27 cellular contexts compared by ENCODE assay signal in the genomic region with DNA sequence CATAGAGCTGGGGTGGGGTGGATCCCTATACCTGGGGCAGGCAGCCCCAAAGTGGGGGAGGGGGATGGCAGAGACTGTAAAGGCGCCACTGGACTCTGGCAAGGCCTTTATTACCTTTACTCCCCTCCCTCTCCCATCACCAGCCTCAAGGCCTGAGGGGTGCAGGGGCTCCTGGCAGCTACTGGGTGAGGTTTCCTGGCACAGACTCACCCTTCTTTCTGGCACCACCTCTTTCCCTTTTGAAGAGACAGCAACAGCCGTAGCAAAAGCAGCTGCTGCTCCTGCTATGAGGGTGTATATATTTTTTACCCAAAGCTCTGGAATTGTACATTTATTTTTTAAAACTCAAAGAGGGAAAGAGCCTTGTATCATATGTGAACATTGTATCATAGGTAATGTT. TPM values are rescaled to one million over a fixed set of nuclear protein-coding genes. Genes with fewer than 3 reads are reported as not detected.
DNase-seq lines count a peak whose midpoint lies in the region; ATAC-seq and TF ChIP-seq lines count a peak whose summit lies in the region.
"Had no signal": no experiment of that assay in that cellular context is flagged by ENCODE, and none has a peak within 500 bp of the region (broad histone marks: within the 10 kb centered on the region; RNA-seq: fewer than 3 reads in every experiment).

No MANE protein-coding gene starts in this region.

- DNase-seq in DND-41 (no peak), nephron progenitor cell (no peak), prostate gland (ENCODE audit: low spot score) (no peak)
- no peak for DNase-seq in stimulated activated naive CD8-positive, alpha-beta T cell treated with anti-CD3 and anti-CD28 coated beads, Interleukin-15, Interleukin-2, amounts not matched to agents 100 U/mL and 50 U/mL, for 24 hours
- no peak for DNase-seq in activated effector memory CD4-positive, alpha-beta T cell treated with anti-CD3 and anti-CD28 coated beads, Interleukin-2, amount 50 U/mL, for 16 hours
- DNase-seq: activated CD4-positive, alpha-beta T cell treated with anti-CD3 and anti-CD28 coated beads for 4 hours; activated CD8-positive, alpha-beta T cell treated with anti-CD3 and anti-CD28 coated beads, Interleukin-2, amount 10 ng/mL, durations not matched to agents 7 days and 5 days; amygdala; Caco-2; effector CD4-positive, alpha-beta T cell; kidney glomerular epithelial cell; lower lobe of right lung; NCI-H748 treated with DMSO at 0.1 percent for 48 hours; stimulated activated CD8-positive, alpha-beta memory T cell treated with anti-CD3 and anti-CD28 coated beads, Interleukin-4, amount 100 ng/mL, for 48 hours; T-helper 9 cell; thyroid gland had no signal

- H3K4me3 ChIP-seq in DND-41 (ENCODE audit: low read depth in 1 of 2, low read length in 2 of 2) (no peak overlapping the region), HEK293 (ENCODE audit: low read depth, low read length) (no peak overlapping the region), prostate gland (no peak overlapping the region)
- H3K4me3 ChIP-seq: hepatocyte, lower lobe of right lung, SJSA1, thyroid gland, vagina had no signal

- POLR2A ChIA-PET in HEK293 (lab: Yijun Ruan, JAX): interaction anchor here (0.7 to 2.0 kb wide), 6 partner anchors 15 to 93 kb away, joined by 4 to 11 read pairs (median 5); a partner anchor contains a TSS

- no peaks in the 10 kb centered on the region for H4K20me1 ChIP-seq in DND-41 (ENCODE audit: insufficient read depth, low read length)

- no peaks in the 10 kb centered on the region for H3K79me2 ChIP-seq in DND-41 (ENCODE audit: insufficient read depth, low read length)
- H3K79me2 ChIP-seq: hepatocyte, parathyroid adenoma had no signal

- no peaks in the 10 kb centered on the region for H3K9me3 Mint-ChIP-seq in brain
- H3K9me3 Mint-ChIP-seq in nephron progenitor cell: no peaks in the 10 kb centered on the region
- H3K9me3 Mint-ChIP-seq: activated naive CD4-positive, alpha-beta T cell treated with anti-CD3 and anti-CD28 coated beads, Interleukin-2, amount 50 U/mL, for 72 hours; neural crest cell; stimulated activated naive CD8-positive, alpha-beta T cell treated with anti-CD3 and anti-CD28 coated beads, Interleukin-15, amount 100 ng/mL, for 72 hours had no signal

- no peak for TF ChIP-seq POLR2A in prostate gland (IDR thresholded peaks at IDR 0.05)

- H3K36me3 Mint-ChIP-seq in brain (peaks cover 10% of the 10 kb centered on the region), nephron progenitor cell (ENCODE audit: low read depth) (peaks cover 15% of the 10 kb centered on the region)
- H3K36me3 Mint-ChIP-seq: activated naive CD4-positive, alpha-beta T cell treated with anti-CD3 and anti-CD28 coated beads, Interleukin-2, amount 50 U/mL, for 72 hours had no signal

- 47% methylated on average over 2 of the region's 2 CpGs for WGBS in prostate gland

- H3K4me1 Mint-ChIP-seq in brain (peaks cover 56% of the 10 kb centered on the region), nephron progenitor cell (peaks cover 55% of the 10 kb centered on the region)

- H3K9me3 ChIP-seq in DND-41 (ENCODE audit: insufficient read depth, low read length, severe bottlenecking) (no peaks in the 10 kb centered on the region), HEK293 (ENCODE audit: control insufficient read depth, insufficient read depth, low read depth, low read length) (no peaks in the 10 kb centered on the region), prostate gland (no peaks in the 10 kb centered on the region)
- H3K9me3 ChIP-seq: lower lobe of right lung, SJSA1, thyroid gland, vagina had no signal

- H3K4me2 ChIP-seq in DND-41 (ENCODE audit: insufficient read depth, low read length): no peak overlapping the region
- H3K4me2 ChIP-seq: hepatocyte had no signal

- intact Hi-C loops in prostate gland (cut with DNase I): loop anchor here (5.0 kb wide), 1 partner anchor 183 kb away; no protein-coding TSS in a partner anchor

- peaks cover 7% of the 10 kb centered on the region for H3K27me3 Mint-ChIP-seq in brain
- peaks cover 7% of the 10 kb centered on the region for H3K27me3 Mint-ChIP-seq in nephron progenitor cell (ENCODE audit: low read depth, poor library complexity)

- H3K27ac ChIP-seq in DND-41 (ENCODE audit: low read length) (peak overlapping the region; percentile 56; the same call in 1 of the 2 replicates), HEK293 (ENCODE audit: extremely low read depth, low read depth, low read length) (peak overlapping the region; percentile 73; the same call in 1 of the 2 replicates), prostate gland (no peak overlapping the region)
- H3K27ac ChIP-seq: C4-2B, hepatocyte, lower lobe of right lung, parathyroid adenoma, SJSA1, thyroid gland, vagina, VCaP had no signal

- no peaks in the 10 kb centered on the region for H3K27me3 ChIP-seq in DND-41 (ENCODE audit: insufficient read depth, low read length, poor library complexity)
- H3K27me3 ChIP-seq in prostate gland (replicated peaks; ENCODE audit: insufficient read depth): no peaks in the 10 kb centered on the region
- H3K27me3 ChIP-seq: hepatocyte, SJSA1, thyroid gland, vagina had no signal

- peaks cover 17% of the 10 kb centered on the region for H3K4me1 ChIP-seq in DND-41 (ENCODE audit: insufficient read depth, low read length)
- peaks cover 6% of the 10 kb centered on the region for H3K4me1 ChIP-seq in HEK293 (ENCODE audit: control insufficient read depth, insufficient read depth, low read length)
- no peaks in the 10 kb centered on the region for H3K4me1 ChIP-seq in prostate gland (replicated peaks)
- H3K4me1 ChIP-seq: Caco-2 had no signal

- H3K4me3 Mint-ChIP-seq in brain (no peak overlapping the region), nephron progenitor cell (no peak overlapping the region)
- H3K4me3 Mint-ChIP-seq: activated CD8-positive, alpha-beta T cell treated with anti-CD3 and anti-CD28 coated beads, Interleukin-2, amount 10 ng/mL, durations not matched to agents 7 days and 5 days; neural crest cell had no signal

- H3K27ac Mint-ChIP-seq in brain: peak overlapping the region; percentile 49 to 96 (median 89)
- peak overlapping the region; percentile 53 for H3K27ac Mint-ChIP-seq in nephron progenitor cell
- H3K27ac Mint-ChIP-seq: activated CD8-positive, alpha-beta T cell treated with anti-CD3 and anti-CD28 coated beads, Interleukin-2, amount 10 ng/mL, durations not matched to agents 7 days and 5 days had no signal

- H3K9ac ChIP-seq in DND-41 (ENCODE audit: low read depth, low read length): no peak overlapping the region
- H3K9ac ChIP-seq: parathyroid adenoma had no signal

- TF ChIP-seq CTCF in DND-41 (IDR thresholded peaks at IDR 0.05; ENCODE audit: borderline replicate concordance, extremely low read depth, low read length, poor library complexity, severe bottlenecking) (no peak), HEK293 (tag by site-specific recombination; IDR thresholded peaks at IDR 0.05) (no peak), brain (conservative IDR thresholded peaks at IDR 0.05) (no peak), nephron progenitor cell (IDR thresholded peaks at IDR 0.05) (no peak), prostate gland (IDR thresholded peaks at IDR 0.05) (no peak)

- H3K36me3 ChIP-seq in DND-41 (ENCODE audit: insufficient read depth, low read length): no peaks in the 10 kb centered on the region
- H3K36me3 ChIP-seq in HEK293 (ENCODE audit: control insufficient read depth in 2 of 2, insufficient read depth in 1 of 2, low read length in 2 of 2): peaks cover 0 to 21% of the 10 kb centered on the region in 2 experiments; a peak in 2 of 3 replicates
- H3K36me3 ChIP-seq in prostate gland: no peaks in the 10 kb centered on the region
- H3K36me3 ChIP-seq: lower lobe of right lung, SJSA1, thyroid gland, vagina had no signal

- H2AFZ ChIP-seq in DND-41 (ENCODE audit: low read depth, low read length): peak overlapping the region; percentile 40; the same call in 1 of the 2 replicates
- H2AFZ ChIP-seq: hepatocyte, parathyroid adenoma had no signal

- CTCF ChIA-PET in HEK293 (lab: Yijun Ruan, JAX): interaction anchor here (0.7 to 5.4 kb wide), 5 partner anchors 10 to 95 kb away, joined by 4 to 52 read pairs (median 7); a partner anchor contains a TSS

- no peak for ATAC-seq in DND-41 (ENCODE audit: insufficient read depth, low read depth)
- no peak for ATAC-seq in stimulated activated naive CD8-positive, alpha-beta T cell treated with anti-CD3 and anti-CD28 coated beads, Interleukin-15, Interleukin-2, amounts not matched to agents 100 U/mL and 50 U/mL, for 24 hours
- ATAC-seq: activated CD8-positive, alpha-beta T cell treated with anti-CD3 and anti-CD28 coated beads, Interleukin-2, amount 10 ng/mL, durations not matched to agents 7 days and 5 days; activated naive CD4-positive, alpha-beta T cell treated with anti-CD3 and anti-CD28 coated beads, Interleukin-2, amount 50 U/mL, for 72 hours; lower lobe of right lung had no signal

TF ChIP-seq in HEK293, 187 proteins besides CTCF, POLR2A, EP300 and RAD21 (continues in another document):
- TF ChIP-seq, protein P1, sequence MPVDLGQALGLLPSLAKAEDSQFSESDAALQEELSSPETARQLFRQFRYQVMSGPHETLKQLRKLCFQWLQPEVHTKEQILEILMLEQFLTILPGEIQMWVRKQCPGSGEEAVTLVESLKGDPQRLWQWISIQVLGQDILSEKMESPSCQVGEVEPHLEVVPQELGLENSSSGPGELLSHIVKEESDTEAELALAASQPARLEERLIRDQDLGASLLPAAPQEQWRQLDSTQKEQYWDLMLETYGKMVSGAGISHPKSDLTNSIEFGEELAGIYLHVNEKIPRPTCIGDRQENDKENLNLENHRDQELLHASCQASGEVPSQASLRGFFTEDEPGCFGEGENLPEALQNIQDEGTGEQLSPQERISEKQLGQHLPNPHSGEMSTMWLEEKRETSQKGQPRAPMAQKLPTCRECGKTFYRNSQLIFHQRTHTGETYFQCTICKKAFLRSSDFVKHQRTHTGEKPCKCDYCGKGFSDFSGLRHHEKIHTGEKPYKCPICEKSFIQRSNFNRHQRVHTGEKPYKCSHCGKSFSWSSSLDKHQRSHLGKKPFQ (tag by site-specific recombination; IDR thresholded peaks at IDR 0.05): no peak

RNA-seq across cellular contexts. Expression of a gene that starts 17.6 kb away (rescaled TPM):
- polyA plus RNA-seq in brain (ENCODE audit: insufficient read depth, low read depth, low replicate concordance): 14.2 TPM
- 10 to 100 TPM; 14.2 to 25.1 TPM for total RNA-seq in prostate gland

RNA-seq across cellular contexts. Expression of a gene that starts 24.3 kb away (rescaled TPM):
- polyA plus RNA-seq in brain (ENCODE audit: insufficient read depth, low read depth, low replicate concordance): 26.4 TPM
- total RNA-seq in prostate gland: 10 to 100 TPM; 12.6 to 27.0 TPM

RNA-seq across cellular contexts. Expression of a gene that starts 54.5 kb away (rescaled TPM):
- 150 TPM for polyA plus RNA-seq in brain (ENCODE audit: insufficient read depth, low read depth, low replicate concordance)
- 10 to 100 TPM; 59.8 to 94.3 TPM for total RNA-seq in prostate gland

Comparison
In these comparisons a context has a peak if more than half of its experiments do, and no peak if none do; other contexts are left out.
1. H3K27ac ChIP-seq: peak in DND-41 (single experiment) and HEK293 (single experiment); none in prostate gland (0 of 2).